8 cellular contexts compared by ENCODE assay signal in genomic region chrX:55908685-55909212, GRCh38.
A peak's percentile ranks its signal among the peaks of the same experiment; 100 is the strongest.
DNase-seq lines count a peak whose midpoint lies in the region; ATAC-seq lines count a peak whose summit lies in the region.

No MANE protein-coding gene starts in this region.

- no peaks in the 10 kb centered on the region for H3K36me3 Mint-ChIP-seq in activated CD4-positive, alpha-beta T cell treated with anti-CD3 and anti-CD28 coated beads for 36 hours (ENCODE audit: low read depth)
- no peaks in the 10 kb centered on the region for H3K36me3 Mint-ChIP-seq in stimulated activated memory B cell treated with anti-CD40 and anti-IgM and Interleukin-4, amounts not matched to agents 10 μg/mL and 1 μg/mL and 100 μg/mL, for 72 hours

- H3K4me1 Mint-ChIP-seq in activated CD4-positive, alpha-beta T cell treated with anti-CD3 and anti-CD28 coated beads for 36 hours, result peaks cover 17% of the 10 kb centered on the region
- H3K4me1 Mint-ChIP-seq in stimulated activated memory B cell treated with anti-CD40 and anti-IgM and Interleukin-4, amounts not matched to agents 10 μg/mL and 1 μg/mL and 100 μg/mL, for 72 hours, result peaks cover 42% of the 10 kb centered on the region

- H3K9me3 Mint-ChIP-seq in activated CD4-positive, alpha-beta T cell treated with anti-CD3 and anti-CD28 coated beads for 36 hours (ENCODE audit: low read depth), result no peaks in the 10 kb centered on the region
- no peaks in the 10 kb centered on the region for H3K9me3 Mint-ChIP-seq in stimulated activated memory B cell treated with anti-CD40 and anti-IgM and Interleukin-4, amounts not matched to agents 10 μg/mL and 1 μg/mL and 100 μg/mL, for 72 hours

- POLR2A ChIA-PET in activated CD4-positive, alpha-beta T cell treated with anti-CD3 and anti-CD28 coated beads for 36 hours (lab: Charles Lee), result no interaction called here

- intact Hi-C loops in activated CD4-positive, alpha-beta T cell treated with anti-CD3 and anti-CD28 coated beads for 36 hours (cut with DNase I, micrococcal nuclease), result loop anchor here (1.0 to 5.0 kb wide), 5 partner anchors 190 to 819 kb away; partner anchors contain the start of genes KLF8 (in 1 of the 2), NBDY (in 1 of the 2) and RRAGB (in 1 of the 2)
- intact Hi-C loops in left colon (cut with DNase I, micrococcal nuclease), result no loop called here

- H3K27me3 Mint-ChIP-seq in activated CD4-positive, alpha-beta T cell treated with anti-CD3 and anti-CD28 coated beads for 36 hours, result no peaks in the 10 kb centered on the region
- H3K27me3 Mint-ChIP-seq in stimulated activated memory B cell treated with anti-CD40 and anti-IgM and Interleukin-4, amounts not matched to agents 10 μg/mL and 1 μg/mL and 100 μg/mL, for 72 hours, result no peaks in the 10 kb centered on the region

- peak; percentile 11 for DNase-seq in activated CD4-positive, alpha-beta T cell treated with anti-CD3 and anti-CD28 coated beads for 36 hours
- DNase-seq in activated CD4-positive, alpha-beta T cell treated with anti-CD3 and anti-CD28 coated beads, Interleukin-2, amount 50 U/mL, for 4 hours, result no peak
- DNase-seq in OCI-M2 (lab: John Stamatoyannopoulos, UW; ENCODE audit: unreplicated experiment) (peak; percentile 11), cerebellar cortex (ENCODE audit: low spot score) (peak; percentile 31), left colon (peak; percentile 36 to 44)
- DNase-seq in central memory CD4-positive, alpha-beta T cell, result no peak

- peak; percentile 69 for ATAC-seq in activated CD4-positive, alpha-beta T cell treated with anti-CD3 and anti-CD28 coated beads for 36 hours
- peak; percentile 54 for ATAC-seq in HG02763 (IDR thresholded peaks at IDR 0.05; ENCODE audit: unreplicated experiment)
- peak; percentile 77 for ATAC-seq in left colon
- ATAC-seq in stimulated activated memory B cell treated with anti-CD40 and anti-IgM and Interleukin-4, amounts not matched to agents 10 μg/mL and 1 μg/mL and 100 μg/mL, for 72 hours, result peak; percentile 70

- H3K27ac Mint-ChIP-seq in activated CD4-positive, alpha-beta T cell treated with anti-CD3 and anti-CD28 coated beads for 36 hours, result peak overlapping the region; percentile 90
- peak overlapping the region; percentile 89 for H3K27ac Mint-ChIP-seq in stimulated activated memory B cell treated with anti-CD40 and anti-IgM and Interleukin-4, amounts not matched to agents 10 μg/mL and 1 μg/mL and 100 μg/mL, for 72 hours

- CTCF ChIA-PET in activated CD4-positive, alpha-beta T cell treated with anti-CD3 and anti-CD28 coated beads for 36 hours (lab: Charles Lee), result interaction anchor here (0.6 to 1.3 kb wide), 5 partner anchors 11 to 340 kb away, joined by 3 to 9 read pairs (median 4); partner anchors contain the start of gene RRAGB

- peak overlapping the region; percentile 79 for H3K4me3 Mint-ChIP-seq in activated CD4-positive, alpha-beta T cell treated with anti-CD3 and anti-CD28 coated beads for 36 hours
- H3K4me3 Mint-ChIP-seq in stimulated activated memory B cell treated with anti-CD40 and anti-IgM and Interleukin-4, amounts not matched to agents 10 μg/mL and 1 μg/mL and 100 μg/mL, for 72 hours, result peak overlapping the region; percentile 98

Comparison
In these comparisons a context has a peak if more than half of its experiments do, and no peak if none do; other contexts are left out.
1. DNase-seq: peak in activated CD4-positive, alpha-beta T cell treated with anti-CD3 and anti-CD28 coated beads for 36 hours (single experiment), OCI-M2 (single experiment), cerebellar cortex (single experiment) and left colon (2 of 2); none in activated CD4-positive, alpha-beta T cell treated with anti-CD3 and anti-CD28 coated beads, Interleukin-2, amount 50 U/mL, for 4 hours (0 of 2) and central memory CD4-positive, alpha-beta T cell (single experiment).
2. intact Hi-C loops: an anchor here in activated CD4-positive, alpha-beta T cell treated with anti-CD3 and anti-CD28 coated beads for 36 hours (1.0 to 5.0 kb wide); none called in left colon.
3. Peak in every context shown above with its lines, with median percentiles within 50 percentile points of each other: ATAC-seq.